Comparison of ENCODE assay signal across 1 cellular context in genomic region chrX:20435913-20436312, GRCh38.
TF ChIP-seq lines count a peak whose summit lies in the region.

No MANE protein-coding gene starts in this region.

TF ChIP-seq in liver, 16 proteins besides CTCF, POLR2A, EP300 and RAD21 (continued from another document):
- TF ChIP-seq ZBTB33 (IDR thresholded peaks at IDR 0.05) = no peak
- TF ChIP-seq FOXA2 (IDR thresholded peaks at IDR 0.05) = no peak
- TF ChIP-seq NR2F2 (IDR thresholded peaks at IDR 0.05) = no peak
- no peak for TF ChIP-seq RXRA (IDR thresholded peaks at IDR 0.05)
- TF ChIP-seq EGR1 (IDR thresholded peaks at IDR 0.05; ENCODE audit: low read depth in 2 of 2) = no peak
- no peak for TF ChIP-seq ATF3 (IDR thresholded peaks at IDR 0.05)
- no peak for TF ChIP-seq GABPA (IDR thresholded peaks at IDR 0.05 in 1 of 2, conservative IDR thresholded peaks at IDR 0.05 in 1 of 2)
